In genomic region chr12:53380104-53380796, GRCh38 we compare ENCODE assay signal across 1 cellular context.
A peak's percentile ranks its signal among the peaks of the same experiment; 100 is the strongest.
TF ChIP-seq lines count a peak whose summit lies in the region.

TSS of gene SP1 (plus strand) at chr12:53380176. CDS start at chr12:53380292, 116 bp downstream.

TF ChIP-seq in K562, 482 proteins besides CTCF, POLR2A, EP300 and RAD21 (continued from another document and continues in another):
- TF ChIP-seq HBP1 (CRISPR knock-in tag; IDR thresholded peaks at IDR 0.05) = no peak
- no peak for TF ChIP-seq SLC30A9 (CRISPR knock-in tag; IDR thresholded peaks at IDR 0.05)
- no peak for TF ChIP-seq ZNF518B (CRISPR knock-in tag; IDR thresholded peaks at IDR 0.05)
- TF ChIP-seq PRDM10 (IDR thresholded peaks at IDR 0.05; ENCODE audit: partially characterized antibody) = peak; percentile 94
- no peak for TF ChIP-seq PREB (CRISPR knock-in tag; IDR thresholded peaks at IDR 0.05)
- no peak for TF ChIP-seq FOXA3 (CRISPR knock-in tag; conservative IDR thresholded peaks at IDR 0.05 in 1 of 2, IDR thresholded peaks at IDR 0.05 in 1 of 2)
- TF ChIP-seq PHF8 (IDR thresholded peaks at IDR 0.05; ENCODE audit: borderline replicate concordance, low read length) = peak; percentile 54; the same call in 1 of the 2 replicates
- TF ChIP-seq ZNF407 (IDR thresholded peaks at IDR 0.05; ENCODE audit: low read depth) = no peak
- TF ChIP-seq THAP12 (CRISPR knock-in tag; IDR thresholded peaks at IDR 0.05) = no peak
- no peak for TF ChIP-seq ZNF3 (CRISPR knock-in tag; IDR thresholded peaks at IDR 0.05)
